1 cellular context compared by ENCODE assay signal in genomic region chr16:89221604-89222003, GRCh38.
TF ChIP-seq lines count a peak whose summit lies in the region.

No MANE protein-coding gene starts in this region.

TF ChIP-seq in HepG2, 621 proteins besides CTCF, POLR2A, EP300 and RAD21:
- TF ChIP-seq ATF7 (IDR thresholded peaks at IDR 0.05) (peak; percentile 1; the same call in 1 of the 2 replicates), ATF7 (CRISPR knock-in tag; IDR thresholded peaks at IDR 0.05) (no peak), RAD51 (IDR thresholded peaks at IDR 0.05; ENCODE audit: borderline replicate concordance) (0 out of 2 replicates have a peak, but pooled peaks have one; percentile 17), PHB2 (IDR thresholded peaks at IDR 0.05; ENCODE audit: partially characterized antibody) (peak; percentile 86), ZNF234 (CRISPR knock-in tag; conservative IDR thresholded peaks at IDR 0.05) (no peak), NBN (conservative IDR thresholded peaks at IDR 0.05) (0 out of 2 replicates have a peak, but pooled peaks have one; percentile 88), ATM (IDR thresholded peaks at IDR 0.05; ENCODE audit: borderline replicate concordance) (0 out of 2 replicates have a peak, but pooled peaks have one; percentile 10), FOXP1 (IDR thresholded peaks at IDR 0.05) (0 out of 2 replicates have a peak, but pooled peaks have one; percentile 27), FOXP1 (CRISPR knock-in tag; IDR thresholded peaks at IDR 0.05) (no peak), ZNF282 (IDR thresholded peaks at IDR 0.05; ENCODE audit: partially characterized antibody) (peak; percentile 52)
- TF ChIP-seq, protein P1, sequence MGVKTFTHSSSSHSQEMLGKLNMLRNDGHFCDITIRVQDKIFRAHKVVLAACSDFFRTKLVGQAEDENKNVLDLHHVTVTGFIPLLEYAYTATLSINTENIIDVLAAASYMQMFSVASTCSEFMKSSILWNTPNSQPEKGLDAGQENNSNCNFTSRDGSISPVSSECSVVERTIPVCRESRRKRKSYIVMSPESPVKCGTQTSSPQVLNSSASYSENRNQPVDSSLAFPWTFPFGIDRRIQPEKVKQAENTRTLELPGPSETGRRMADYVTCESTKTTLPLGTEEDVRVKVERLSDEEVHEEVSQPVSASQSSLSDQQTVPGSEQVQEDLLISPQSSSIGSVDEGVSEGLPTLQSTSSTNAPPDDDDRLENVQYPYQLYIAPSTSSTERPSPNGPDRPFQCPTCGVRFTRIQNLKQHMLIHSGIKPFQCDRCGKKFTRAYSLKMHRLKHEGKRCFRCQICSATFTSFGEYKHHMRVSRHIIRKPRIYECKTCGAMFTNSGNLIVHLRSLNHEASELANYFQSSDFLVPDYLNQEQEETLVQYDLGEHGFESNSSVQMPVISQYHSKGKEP (CRISPR knock-in tag; IDR thresholded peaks at IDR 0.05), result no peak
TF ChIP-seq in HepG2: peak in this region for 7.
